Comparison of ENCODE assay signal across 14 cellular contexts in genomic region chr6:105798057-105798456, GRCh38.
DNase-seq lines count a peak whose midpoint lies in the region; ATAC-seq and TF ChIP-seq lines count a peak whose summit lies in the region.
"Had no signal": no experiment of that assay in that cellular context is flagged by ENCODE, and none has a peak within 500 bp of the region (broad histone marks: within the 10 kb centered on the region; RNA-seq: fewer than 3 reads in every experiment).

No MANE protein-coding gene starts in this region.

- CTCF ChIA-PET in HEK293T (lab: Yijun Ruan, JAX) = no interaction called here

- H3K9me3 ChIP-seq in left lung (no peaks in the 10 kb centered on the region), aorta (ENCODE audit: control insufficient read depth, low read length) (peaks cover 1% of the 10 kb centered on the region)
- H3K9me3 ChIP-seq: mucosa of descending colon had no signal

- intact Hi-C loops in left lung (cut with DNase I) (no loop called here), aorta (cut with DNase I) (no loop called here)

- H3K36me3 ChIP-seq in left lung (no peaks in the 10 kb centered on the region), aorta (ENCODE audit: control insufficient read depth in 1 of 2, insufficient read depth in 2 of 2, low read length in 1 of 2) (no peaks in the 10 kb centered on the region)

- POLR2A ChIA-PET in HEK293T (lab: Yijun Ruan, JAX) = no interaction called here

- H3K27ac ChIP-seq in left lung (no peak overlapping the region), aorta (ENCODE audit: low read depth in 1 of 2, low read length in 2 of 2) (no peak overlapping the region)
- H3K27ac ChIP-seq: VCaP had no signal

- H3K27me3 ChIP-seq in left lung (no peaks in the 10 kb centered on the region), aorta (ENCODE audit: control insufficient read depth in 1 of 2, insufficient read depth in 2 of 2, low read length in 1 of 2) (no peaks in the 10 kb centered on the region)

- H3K4me3 ChIP-seq in left lung (no peak overlapping the region), aorta (ENCODE audit: low read length in 2 of 2) (no peak overlapping the region)
- H3K4me3 ChIP-seq: mucosa of descending colon had no signal

- ATAC-seq in left lung = peak; percentile 33
- peak; percentile 82 for ATAC-seq in aorta (ENCODE audit: low FRiP score)
- no peak for ATAC-seq in HG02623 (IDR thresholded peaks at IDR 0.05; ENCODE audit: unreplicated experiment)
- ATAC-seq: activated T-cell treated with anti-CD3 and anti-CD28 coated beads, Interleukin-2, amount 50 U/mL, for 72 hours; stimulated activated naive CD8-positive, alpha-beta T cell treated with anti-CD3 and anti-CD28 coated beads, Interleukin-15, Interleukin-2, amounts not matched to agents 100 U/mL and 50 U/mL, for 24 hours had no signal

- TF ChIP-seq CTCF in left lung (IDR thresholded peaks at IDR 0.05) = no peak

- 27 to 39% methylated on average over 3 of the region's 3 CpGs for WGBS in aorta, 2 donors

- H3K4me1 ChIP-seq in left lung = peaks cover 7 to 39% of the 10 kb centered on the region in 2 donors
- peaks cover 0 to 4% of the 10 kb centered on the region in 2 donors for H3K4me1 ChIP-seq in aorta (ENCODE audit: control insufficient read depth in 1 of 2, insufficient read depth in 2 of 2, low read length in 2 of 2)

- DNase-seq in NOMO-1 treated with DMSO at 0.1 percent for 48 hours (lab: John Stamatoyannopoulos, UW; ENCODE audit: unreplicated experiment) (peak; percentile 25), NOMO-1 treated with dmso at 0.1 percent for 144 hours (lab: John Stamatoyannopoulos, UW; ENCODE audit: unreplicated experiment) (no peak), dedifferentiated amniotic fluid mesenchymal stem cell (ENCODE audit: extremely low spot score) (peak; percentile 94), left lung (no peak), aorta (no peak), HEK293T (ENCODE audit: extremely low spot score) (no peak), NCI-H1930 (lab: John Stamatoyannopoulos, UW) (no peak)
- DNase-seq: activated T-cell treated with anti-CD3 and anti-CD28 coated beads, Interleukin-2, amount 50 U/mL, for 72 hours; hippocampal formation; NCI-H1105 treated with DMSO at 0.1 percent for 48 hours; stimulated activated naive CD8-positive, alpha-beta T cell treated with anti-CD3 and anti-CD28 coated beads, Interleukin-15, Interleukin-2, amounts not matched to agents 100 U/mL and 50 U/mL, for 24 hours had no signal

TF ChIP-seq in HEK293T, 16 proteins besides CTCF, POLR2A, EP300 and RAD21:
- no peak for TF ChIP-seq FOXM1 (IDR thresholded peaks at IDR 0.05; ENCODE audit: borderline replicate concordance)
- no peak for TF ChIP-seq PKNOX1 (IDR thresholded peaks at IDR 0.05)
- TF ChIP-seq TARDBP (IDR thresholded peaks at IDR 0.05) = no peak
- no peak for TF ChIP-seq FOXA1 (IDR thresholded peaks at IDR 0.05)
- no peak for TF ChIP-seq HDGF (IDR thresholded peaks at IDR 0.05; ENCODE audit: borderline replicate concordance)
- no peak for TF ChIP-seq ELF4 (IDR thresholded peaks at IDR 0.05)
- TF ChIP-seq SP1 (IDR thresholded peaks at IDR 0.05) = no peak
- no peak for TF ChIP-seq FOXK2 (IDR thresholded peaks at IDR 0.05)
- TF ChIP-seq L3MBTL2 (conservative IDR thresholded peaks at IDR 0.05) = no peak
- no peak for TF ChIP-seq SUZ12 (IDR thresholded peaks at IDR 0.05)
- no peak for TF ChIP-seq CTBP1 (IDR thresholded peaks at IDR 0.05; ENCODE audit: borderline replicate concordance)
- no peak for TF ChIP-seq ARNT (IDR thresholded peaks at IDR 0.05)
- no peak for TF ChIP-seq NFRKB (IDR thresholded peaks at IDR 0.05)

Comparison
In these comparisons a context has a peak if more than half of its experiments do, and no peak if none do; other contexts are left out.
1. DNase-seq: peak in NOMO-1 treated with DMSO at 0.1 percent for 48 hours (single experiment) and dedifferentiated amniotic fluid mesenchymal stem cell (single experiment); none in NOMO-1 treated with dmso at 0.1 percent for 144 hours (single experiment), left lung (0 of 2), aorta (0 of 2), HEK293T (single experiment) and NCI-H1930 (0 of 2).